In the genomic region with DNA sequence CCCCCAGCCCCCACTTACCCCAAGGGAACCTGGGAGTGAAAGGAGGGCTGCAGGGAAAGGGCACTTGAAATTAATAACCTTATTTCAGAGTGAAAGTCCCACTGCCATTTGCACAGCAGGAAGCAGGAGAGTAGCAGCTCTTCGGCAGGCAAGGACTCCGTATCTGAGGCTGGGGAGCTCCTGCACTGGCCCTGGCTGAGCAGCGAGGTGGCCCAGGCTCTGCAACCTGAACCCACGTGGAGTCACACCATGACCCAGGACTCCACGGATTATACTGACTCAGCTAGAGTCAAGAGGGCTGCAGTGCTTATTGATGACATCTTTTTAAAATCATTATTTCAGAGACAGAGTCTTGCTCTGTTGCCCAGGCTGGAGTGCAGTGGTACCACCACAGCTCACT, we compare ENCODE assay signal across 20 cellular contexts.
"Had no signal": no experiment of that assay in that cellular context is flagged by ENCODE, and none has a peak within 500 bp of the region (broad histone marks: within the 10 kb centered on the region; RNA-seq: fewer than 3 reads in every experiment).

No MANE protein-coding gene starts in this region.

- H3K27ac ChIP-seq: dorsolateral prefrontal cortex, heart left ventricle, neural progenitor cell, pancreas, prostate gland, right lobe of liver, tibial artery, upper lobe of left lung, vagina had no signal

- H3K9ac ChIP-seq: neural progenitor cell had no signal

- H3K4me3 ChIP-seq: dorsolateral prefrontal cortex, heart left ventricle, neural progenitor cell, pancreas, prostate gland, right lobe of liver, tibial artery, upper lobe of left lung, vagina had no signal

- DNase-seq: cortex of kidney; effector CD8-positive, alpha-beta T cell; hippocampal formation; kidney glomerular epithelial cell; natural killer cell; nucleus accumbens; right lobe of liver; stimulated activated CD4-positive, alpha-beta T cell treated with anti-CD3 and anti-CD28 coated beads, Interleukin-4, amount 100 ng/mL, for 24 hours; tibial artery; upper lobe of left lung had no signal

- H3K27me3 ChIP-seq: heart left ventricle, neural progenitor cell, pancreas, right lobe of liver, upper lobe of left lung, vagina had no signal

- H2AFZ ChIP-seq: neural progenitor cell had no signal

- H3K4me1 ChIP-seq: neural progenitor cell, pancreas, prostate gland, tibial artery, vagina had no signal

- ATAC-seq: esophagus mucosa; heart left ventricle; natural killer cell; pancreas; right lobe of liver; stimulated activated memory B cell treated with anti-CD40 and anti-IgM and Interleukin-4, amounts not matched to agents 10 μg/mL and 1 μg/mL and 100 μg/mL, for 72 hours had no signal

- H3K4me2 ChIP-seq: neural progenitor cell had no signal

- H3K9me3 ChIP-seq: heart left ventricle, pancreas, prostate gland, right lobe of liver, tibial artery, upper lobe of left lung, vagina had no signal

- FAIRE-seq: endometrium, frontal cortex, pancreas had no signal

- H3K36me3 ChIP-seq: heart left ventricle, neural progenitor cell, pancreas, prostate gland, right lobe of liver, tibial artery, upper lobe of left lung, vagina had no signal
